1 cellular context compared by ENCODE assay signal in the genomic region with DNA sequence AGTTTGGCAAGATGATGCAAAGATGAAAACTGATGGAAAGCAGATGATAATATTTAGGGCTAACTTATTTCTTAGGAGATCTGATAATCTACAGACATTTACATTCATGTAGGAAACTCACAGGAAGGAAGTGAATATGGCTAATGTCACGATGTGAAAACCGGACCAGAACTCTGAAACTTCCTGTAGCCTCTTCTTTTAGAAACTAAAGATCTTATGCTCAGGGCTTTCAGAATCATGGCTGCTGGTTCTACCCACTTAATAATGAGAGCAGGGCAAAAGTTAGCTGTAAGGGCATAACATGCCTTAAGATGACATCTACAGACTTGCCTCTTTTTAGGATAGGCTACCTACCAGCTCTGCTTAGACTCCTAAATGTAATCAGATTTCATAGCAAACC.
TF ChIP-seq lines count a peak whose summit lies in the region.

No MANE protein-coding gene starts in this region.

TF ChIP-seq in endothelial cell of umbilical vein, 7 proteins besides CTCF, POLR2A, EP300 and RAD21:
- TF ChIP-seq JUN (IDR thresholded peaks at IDR 0.05; ENCODE audit: borderline replicate concordance, insufficient read depth, insufficient read length, low read depth), result no peak
- TF ChIP-seq EZH2 (IDR thresholded peaks at IDR 0.05; ENCODE audit: borderline replicate concordance, low read depth, low read length, severe bottlenecking), result no peak
